Comparison of ENCODE assay signal across 19 cellular contexts in genomic region chr7:106681815-106682495, GRCh38. TPM values are rescaled to one million over a fixed set of nuclear protein-coding genes. Genes with fewer than 3 reads are reported as not detected.
DNase-seq lines count a peak whose midpoint lies in the region; ATAC-seq, FAIRE-seq and TF ChIP-seq lines count a peak whose summit lies in the region.
"Had no signal": no experiment of that assay in that cellular context is flagged by ENCODE, and none has a peak within 500 bp of the region (broad histone marks: within the 10 kb centered on the region; RNA-seq: fewer than 3 reads in every experiment).

No MANE protein-coding gene starts in this region.

- dilution Hi-C loops in endothelial cell of umbilical vein (cut with MboI; ENCODE audit: extremely low pct_ligation_motif_present, low sequenced_read_pairs): no loop called here

- H3K36me3 Mint-ChIP-seq in immature natural killer cell: no peaks in the 10 kb centered on the region
- no peaks in the 10 kb centered on the region for H3K36me3 Mint-ChIP-seq in stimulated activated effector memory CD8-positive, alpha-beta T cell treated with anti-CD3 and anti-CD28 coated beads, Interleukin-12 subunit alpha, Interleukin-12 subunit beta, amount 100 ng/mL, for 72 hours
- H3K36me3 Mint-ChIP-seq: activated naive CD4-positive, alpha-beta T cell treated with anti-CD3 and anti-CD28 coated beads, Interleukin-2, amount 50 U/mL, for 24 hours had no signal

- in situ Hi-C loops in Caki2 (cut with HindIII; ENCODE audit: low pct_unique_long_range_greater_than_20kb, low sequenced_read_pairs): no loop called here

- H3K79me2 ChIP-seq in PC-3 (ENCODE audit: low read length) (no peaks in the 10 kb centered on the region), endothelial cell of umbilical vein (ENCODE audit: control insufficient read depth, insufficient read depth, low read length) (no peaks in the 10 kb centered on the region)

- no peaks in the 10 kb centered on the region for H3K9me2 ChIP-seq in PC-3 (replicated peaks; ENCODE audit: low read length)

- peaks cover 0 to 5% (median 0%) of the 10 kb centered on the region in 6 donors for H3K9me3 Mint-ChIP-seq in immature natural killer cell
- no peaks in the 10 kb centered on the region for H3K9me3 Mint-ChIP-seq in stimulated activated effector memory CD8-positive, alpha-beta T cell treated with anti-CD3 and anti-CD28 coated beads, Interleukin-12 subunit alpha, Interleukin-12 subunit beta, amount 100 ng/mL, for 72 hours
- H3K9me3 Mint-ChIP-seq: activated naive CD4-positive, alpha-beta T cell treated with anti-CD3 and anti-CD28 coated beads, Interleukin-2, amount 50 U/mL, for 24 hours had no signal

- no peaks in the 10 kb centered on the region for H3K9me1 ChIP-seq in endothelial cell of umbilical vein (replicated peaks; ENCODE audit: control insufficient read depth, extremely low read depth, insufficient read depth, low read length)

- H3K27me3 ChIP-seq in PC-3 (ENCODE audit: low read length) (no peaks in the 10 kb centered on the region), endothelial cell of umbilical vein (ENCODE audit: control insufficient read depth in 2 of 2, insufficient read depth in 2 of 2, low read length in 2 of 2) (no peaks in the 10 kb centered on the region)

- H3K27ac Mint-ChIP-seq in immature natural killer cell: no peak overlapping the region
- no peak overlapping the region for H3K27ac Mint-ChIP-seq in stimulated activated effector memory CD8-positive, alpha-beta T cell treated with anti-CD3 and anti-CD28 coated beads, Interleukin-12 subunit alpha, Interleukin-12 subunit beta, amount 100 ng/mL, for 72 hours
- H3K27ac Mint-ChIP-seq: activated naive CD4-positive, alpha-beta T cell treated with anti-CD3 and anti-CD28 coated beads, Interleukin-2, amount 50 U/mL, for 24 hours; B cell had no signal

- H2AFZ ChIP-seq in PC-3 (ENCODE audit: low read length) (no peak overlapping the region), endothelial cell of umbilical vein (ENCODE audit: low read depth, low read length) (peak overlapping the region; percentile 4)

- H3K4me2 ChIP-seq in PC-3 (ENCODE audit: low read length) (no peak overlapping the region), endothelial cell of umbilical vein (ENCODE audit: insufficient read depth, low read length) (peak overlapping the region; percentile 42)

- FAIRE-seq in endothelial cell of umbilical vein (lab: Jason Lieb, UNC): peak; percentile 71

- H3K4me1 ChIP-seq in PC-3 (ENCODE audit: insufficient read depth, low read length) (peaks cover 12% of the 10 kb centered on the region), endothelial cell of umbilical vein (ENCODE audit: control insufficient read depth, extremely low read depth, insufficient read depth, low read length) (peaks cover 22% of the 10 kb centered on the region)
- H3K4me1 ChIP-seq: HAP-1 had no signal

- BruUV-seq in PC-3 (replicated peaks; lab: Mats Ljungman, UMichigan) (no TSS peak), endothelial cell of umbilical vein (replicated peaks; lab: Mats Ljungman, UMichigan) (TSS peak; percentile 54)

- peak; percentile 50 for DNase-seq in Caki2 (ENCODE audit: low read depth)
- DNase-seq in PC-3: peak; percentile 38
- DNase-seq in endothelial cell of umbilical vein (ENCODE audit: low read depth, low spot score): peak; percentile 95
- DNase-seq in lung microvascular endothelial cell (ENCODE audit: low read depth in 2 of 2): peak; percentile 81 to 85
- no peak for DNase-seq in immature natural killer cell
- no peak for DNase-seq in NCI-H1436 (lab: John Stamatoyannopoulos, UW)
- DNase-seq in activated CD4-positive, CD25-positive, alpha-beta regulatory T cell (lab: John Stamatoyannopoulos, UW): no peak
- no peak for DNase-seq in stimulated activated effector memory CD8-positive, alpha-beta T cell treated with anti-CD3 and anti-CD28 coated beads, Interleukin-12 subunit alpha, Interleukin-12 subunit beta, amount 100 ng/mL, for 72 hours (ENCODE audit: low spot score in 2 of 2)
- DNase-seq: activated CD4-positive, alpha-beta T cell treated with anti-CD3 and anti-CD28 coated beads for 4 hours; central memory CD4-positive, alpha-beta T cell; Karpas-422; NCI-H187; NCI-H69; nucleus accumbens; RPMI8226; substantia nigra had no signal

- H3K9ac ChIP-seq in PC-3 (ENCODE audit: low read length) (no peak overlapping the region), endothelial cell of umbilical vein (replicated peaks; ENCODE audit: extremely low read depth, insufficient read depth, low read length) (peak overlapping the region; percentile 39)

- CTCF ChIA-PET in PC-3 (lab: Charles Lee): no interaction called here
- CTCF ChIA-PET in endothelial cell of umbilical vein (lab: Charles Lee): interaction anchor here (0.6 to 2.4 kb wide), 5 partner anchors 17 to 139 kb away, joined by 3 to 7 read pairs (median 4); partner anchors contain the start of gene CCDC71L

- H3K4me1 Mint-ChIP-seq in immature natural killer cell: no peaks in the 10 kb centered on the region
- peaks cover 17% of the 10 kb centered on the region for H3K4me1 Mint-ChIP-seq in stimulated activated effector memory CD8-positive, alpha-beta T cell treated with anti-CD3 and anti-CD28 coated beads, Interleukin-12 subunit alpha, Interleukin-12 subunit beta, amount 100 ng/mL, for 72 hours

- H3K36me3 ChIP-seq in PC-3 (ENCODE audit: low read depth, low read length) (no peaks in the 10 kb centered on the region), endothelial cell of umbilical vein (ENCODE audit: control insufficient read depth in 2 of 2, extremely low read depth in 1 of 2, insufficient read depth in 2 of 2, low read length in 2 of 2) (no peaks in the 10 kb centered on the region)
- H3K36me3 ChIP-seq: HAP-1 had no signal

- POLR2A ChIA-PET in PC-3 (lab: Charles Lee; ENCODE audit: unreplicated experiment): no interaction called here
- POLR2A ChIA-PET in endothelial cell of umbilical vein (lab: Charles Lee): no interaction called here

- H3K27me3 Mint-ChIP-seq in immature natural killer cell (ENCODE audit: low read depth in 3 of 3): peaks cover 0 to 13% (median under 1%) of the 10 kb centered on the region in 3 donors
- H3K27me3 Mint-ChIP-seq: activated naive CD4-positive, alpha-beta T cell treated with anti-CD3 and anti-CD28 coated beads, Interleukin-2, amount 50 U/mL, for 24 hours; B cell had no signal

- ATAC-seq in PC-3: peak; percentile 50
- ATAC-seq in stimulated activated effector memory CD8-positive, alpha-beta T cell treated with anti-CD3 and anti-CD28 coated beads, Interleukin-12 subunit alpha, Interleukin-12 subunit beta, amount 100 ng/mL, for 72 hours: no peak

- H3K9me3 ChIP-seq in PC-3 (ENCODE audit: low read length): no peaks in the 10 kb centered on the region
- H3K9me3 ChIP-seq in endothelial cell of umbilical vein (replicated peaks; ENCODE audit: control insufficient read depth, insufficient read depth, low read length): no peaks in the 10 kb centered on the region
- H3K9me3 ChIP-seq: HAP-1 had no signal

- no peak overlapping the region for H3K4me3 Mint-ChIP-seq in immature natural killer cell
- H3K4me3 Mint-ChIP-seq in stimulated activated effector memory CD8-positive, alpha-beta T cell treated with anti-CD3 and anti-CD28 coated beads, Interleukin-12 subunit alpha, Interleukin-12 subunit beta, amount 100 ng/mL, for 72 hours: no peak overlapping the region
- H3K4me3 Mint-ChIP-seq: activated naive CD4-positive, alpha-beta T cell treated with anti-CD3 and anti-CD28 coated beads, Interleukin-2, amount 50 U/mL, for 24 hours; B cell had no signal

- intact Hi-C loops in PC-3 (cut with micrococcal nuclease) (no loop called here), endothelial cell of umbilical vein (cut with micrococcal nuclease) (loop anchor here (1.0 to 2.0 kb wide), 4 partner anchors 21 to 93 kb away; partner anchors contain the start of gene CCDC71L)

- TF ChIP-seq CTCF in PC-3 (conservative IDR thresholded peaks at IDR 0.05; ENCODE audit: low read depth, low read length) (no peak), endothelial cell of umbilical vein (IDR thresholded peaks at IDR 0.05; ENCODE audit: extremely low read depth in 1 of 2, insufficient read depth in 1 of 2, low read depth in 1 of 2, low read length in 2 of 2) (no peak)

- no peaks in the 10 kb centered on the region for H3F3A ChIP-seq in PC-3 (ENCODE audit: low read length, unreplicated experiment)

- H4K20me1 ChIP-seq in PC-3 (ENCODE audit: low read length) (no peaks in the 10 kb centered on the region), endothelial cell of umbilical vein (replicated peaks; ENCODE audit: control insufficient read depth, extremely low read depth, insufficient read depth, low read length) (no peaks in the 10 kb centered on the region)

- no peak for TF ChIP-seq POLR2A in endothelial cell of umbilical vein (IDR thresholded peaks at IDR 0.05; ENCODE audit: low read depth, low read length)

- H3K27ac ChIP-seq in PC-3 (ENCODE audit: low read length) (no peak overlapping the region), endothelial cell of umbilical vein (ENCODE audit: insufficient read depth, low read depth, low read length) (peak overlapping the region; percentile 93)

- H3K4me3 ChIP-seq in PC-3 (ENCODE audit: low read length): no peak overlapping the region
- H3K4me3 ChIP-seq in endothelial cell of umbilical vein (replicated peaks in 1 of 3; ENCODE audit: insufficient read depth in 1 of 3, low read depth in 1 of 3, low read length in 3 of 3): no peak overlapping the region
- H3K4me3 ChIP-seq: HAP-1 had no signal

TF ChIP-seq in endothelial cell of umbilical vein, 7 proteins besides CTCF, POLR2A, EP300 and RAD21:
- TF ChIP-seq GATA2 (IDR thresholded peaks at IDR 0.05; ENCODE audit: insufficient read depth, insufficient read length, low read depth, low read length): no peak
- TF ChIP-seq FOS (IDR thresholded peaks at IDR 0.05; ENCODE audit: borderline replicate concordance, insufficient read depth, low read length): peak; percentile 34
- peak; percentile 89 for TF ChIP-seq JUN (IDR thresholded peaks at IDR 0.05; ENCODE audit: borderline replicate concordance, insufficient read depth, insufficient read length, low read depth)

RNA-seq across cellular contexts. Expression of gene CCDC71L, which starts 21.0 kb away (rescaled TPM):
- 9.7 and 24.4 TPM in 2 replicates for total RNA-seq in Caki2 (2014; rRNA removed; shearing (Covaris generic); ENCODE audit: low replicate concordance)
- total RNA-seq in PC-3 (2014; rRNA removed): 27.0 and 28.6 TPM in 2 replicates
- 62.5 and 65.2 TPM in 2 replicates for total RNA-seq in endothelial cell of umbilical vein
- 50.7 and 60.3 TPM in 2 replicates for polyA plus RNA-seq in endothelial cell of umbilical vein
- 40.0 and 41.2 TPM in 2 replicates for polyA plus RNA-seq in endothelial cell of umbilical vein (2011; cell fraction: cytosol; rRNA removed)
- 25.6 and 30.8 TPM in 2 replicates for polyA plus RNA-seq in endothelial cell of umbilical vein (2011; cell fraction: nucleus; rRNA removed)
- polyA plus RNA-seq in endothelial cell of umbilical vein (2012): 43.2 and 65.7 TPM in 2 replicates
- 24.6 and 28.5 TPM in 2 replicates for polyA minus RNA-seq in endothelial cell of umbilical vein
- 6.2 TPM for polyA minus RNA-seq in endothelial cell of umbilical vein (2011; cell fraction: cytosol; rRNA and poly(A)+ RNA removed)
- 22.4 and 22.6 TPM in 2 replicates for polyA minus RNA-seq in endothelial cell of umbilical vein (2011; cell fraction: nucleus; rRNA and poly(A)+ RNA removed)
- 38.4 and 101 TPM in 2 replicates for total RNA-seq in lung microvascular endothelial cell
- 1 to 10 TPM; 2.0 to 5.4 (median 4.6) TPM for polyA plus RNA-seq in immature natural killer cell

Comparison
In these comparisons a context has a peak if more than half of its experiments do, and no peak if none do; other contexts are left out.
1. DNase-seq: peak in Caki2 (single experiment), PC-3 (single experiment), endothelial cell of umbilical vein (single experiment) and lung microvascular endothelial cell (2 of 2); none in immature natural killer cell (0 of 3), NCI-H1436 (single experiment), activated CD4-positive, CD25-positive, alpha-beta regulatory T cell (0 of 4) and stimulated activated effector memory CD8-positive, alpha-beta T cell treated with anti-CD3 and anti-CD28 coated beads, Interleukin-12 subunit alpha, Interleukin-12 subunit beta, amount 100 ng/mL, for 72 hours (0 of 2).